27 cellular contexts compared by ENCODE assay signal in the genomic region with DNA sequence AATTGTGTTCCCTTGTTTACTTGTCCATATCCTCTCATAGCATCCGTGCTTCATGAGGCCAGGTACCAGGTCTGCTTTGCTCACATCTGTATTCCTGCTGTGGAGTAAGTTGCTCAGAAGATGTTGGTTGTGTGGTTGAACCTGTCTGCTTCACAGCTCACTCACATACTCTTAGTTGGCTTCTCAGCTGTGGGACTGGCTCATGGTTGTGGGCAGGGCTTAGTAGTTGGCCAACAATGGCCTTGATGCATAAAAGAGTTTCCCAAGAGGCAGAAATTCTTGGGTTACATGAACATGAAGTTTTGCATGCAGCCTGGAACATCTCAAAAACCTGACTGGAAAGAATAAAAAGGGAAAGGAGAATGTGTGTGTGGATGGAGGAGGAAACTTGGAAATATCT. TPM values are rescaled to one million over a fixed set of nuclear protein-coding genes. Genes with fewer than 3 reads are reported as not detected.
DNase-seq lines count a peak whose midpoint lies in the region; ATAC-seq, FAIRE-seq and TF ChIP-seq lines count a peak whose summit lies in the region.
"Had no signal": no experiment of that assay in that cellular context is flagged by ENCODE, and none has a peak within 500 bp of the region (broad histone marks: within the 10 kb centered on the region; RNA-seq: fewer than 3 reads in every experiment).

No MANE protein-coding gene starts in this region.

- no peaks in the 10 kb centered on the region for H3K27me3 ChIP-seq in upper lobe of left lung

- no peaks in the 10 kb centered on the region for H3K9me3 Mint-ChIP-seq in activated CD8-positive, alpha-beta memory T cell treated with anti-CD3 and anti-CD28 coated beads, Interleukin-2, amount 10 ng/mL, durations not matched to agents 7 days and 5 days (ENCODE audit: low read depth)

- no peak overlapping the region for H3K27ac Mint-ChIP-seq in activated CD8-positive, alpha-beta memory T cell treated with anti-CD3 and anti-CD28 coated beads, Interleukin-2, amount 10 ng/mL, durations not matched to agents 7 days and 5 days
- peak overlapping the region; percentile 19 for H3K27ac Mint-ChIP-seq in T-helper 17 cell

- H3K27me3 Mint-ChIP-seq in activated CD8-positive, alpha-beta memory T cell treated with anti-CD3 and anti-CD28 coated beads, Interleukin-2, amount 10 ng/mL, durations not matched to agents 7 days and 5 days: no peaks in the 10 kb centered on the region
- H3K27me3 Mint-ChIP-seq in T-helper 17 cell: no peaks in the 10 kb centered on the region

- DNase-seq in activated CD8-positive, alpha-beta memory T cell treated with anti-CD3 and anti-CD28 coated beads, Interleukin-2, amount 10 ng/mL, durations not matched to agents 7 days and 5 days: peak; percentile 38
- no peak for DNase-seq in activated CD8-positive, alpha-beta memory T cell treated with anti-CD3 and anti-CD28 coated beads, Interleukin-2, amount 50 U/mL, for 4 hours
- DNase-seq in T-helper 17 cell: no peak
- peak; percentile 3 for DNase-seq in fibroblast of mammary gland (ENCODE audit: low read depth)
- DNase-seq in urothelium cell line (ENCODE audit: low spot score): no peak
- DNase-seq in NCI-H2107 treated with DMSO at 0.1 percent for 48 hours (lab: John Stamatoyannopoulos, UW; ENCODE audit: unreplicated experiment): no peak
- DNase-seq in upper lobe of left lung: no peak
- DNase-seq: 8988T, ACHN, Calu3, DMS79 treated with DMSO at 0.1 percent for 48 hours, HCEC 1CT, Karpas-422, MV-4-11, NCI-H1105, NCI-H1436 treated with DMSO at 0.1 percent for 48 hours, NCI-H1930, NCI-H2107, NCI-H446 treated with DMSO at 0.1 percent for 48 hours, NCI-H526, PC-9, Right ventricle myocardium superior had no signal

- no peaks in the 10 kb centered on the region for H3K36me3 ChIP-seq in upper lobe of left lung
- H3K36me3 ChIP-seq: SJSA1 had no signal

- TF ChIP-seq EP300 in upper lobe of left lung (IDR thresholded peaks at IDR 0.05): no peak

- TF ChIP-seq CTCF in fibroblast of mammary gland (conservative IDR thresholded peaks at IDR 0.05; ENCODE audit: control insufficient read depth, insufficient read depth, low read depth, low read length): no peak
- no peak for TF ChIP-seq CTCF in upper lobe of left lung (IDR thresholded peaks at IDR 0.05)

- H3K4me3 Mint-ChIP-seq in activated CD8-positive, alpha-beta memory T cell treated with anti-CD3 and anti-CD28 coated beads, Interleukin-2, amount 10 ng/mL, durations not matched to agents 7 days and 5 days: no peak overlapping the region
- H3K4me3 Mint-ChIP-seq in T-helper 17 cell: no peak overlapping the region

- H3K36me3 Mint-ChIP-seq in activated CD8-positive, alpha-beta memory T cell treated with anti-CD3 and anti-CD28 coated beads, Interleukin-2, amount 10 ng/mL, durations not matched to agents 7 days and 5 days: no peaks in the 10 kb centered on the region
- H3K36me3 Mint-ChIP-seq in T-helper 17 cell (ENCODE audit: low read depth): peaks cover 3% of the 10 kb centered on the region

- no peak for ATAC-seq in activated CD8-positive, alpha-beta memory T cell treated with anti-CD3 and anti-CD28 coated beads, Interleukin-2, amount 10 ng/mL, durations not matched to agents 7 days and 5 days
- no peak for ATAC-seq in T-helper 17 cell
- ATAC-seq in upper lobe of left lung (ENCODE audit: low FRiP score in 2 of 2): no peak
- ATAC-seq: HepG2 had no signal

- WGBS in upper lobe of left lung, 2 donors: 50 to 77% methylated on average over 1 of the region's 1 CpG

- no peaks in the 10 kb centered on the region for H3K4me1 ChIP-seq in upper lobe of left lung

- H3K9me3 ChIP-seq in T-helper 17 cell (ENCODE audit: control insufficient read depth, low read length, poor library complexity, severe bottlenecking) (no peaks in the 10 kb centered on the region), upper lobe of left lung (no peaks in the 10 kb centered on the region)
- H3K9me3 ChIP-seq: SJSA1 had no signal

- H3K27ac ChIP-seq in upper lobe of left lung: no peak overlapping the region
- H3K27ac ChIP-seq: PC-9, SJSA1 had no signal

- no peak overlapping the region for H3K4me3 ChIP-seq in fibroblast of mammary gland (ENCODE audit: control insufficient read depth, low read depth, low read length)
- no peak overlapping the region for H3K4me3 ChIP-seq in upper lobe of left lung
- H3K4me3 ChIP-seq: PC-9, SJSA1 had no signal

- CTCF ChIA-PET in activated CD8-positive, alpha-beta memory T cell treated with anti-CD3 and anti-CD28 coated beads, Interleukin-2, amount 10 ng/mL, durations not matched to agents 7 days and 5 days (lab: Charles Lee): no interaction called here

- H3K4me1 Mint-ChIP-seq in activated CD8-positive, alpha-beta memory T cell treated with anti-CD3 and anti-CD28 coated beads, Interleukin-2, amount 10 ng/mL, durations not matched to agents 7 days and 5 days: peaks cover 8% of the 10 kb centered on the region
- H3K4me1 Mint-ChIP-seq in T-helper 17 cell: peaks cover 15% of the 10 kb centered on the region

- no peak for TF ChIP-seq POLR2A in upper lobe of left lung (IDR thresholded peaks at IDR 0.05)

- FAIRE-seq in urothelium cell line (lab: Jason Lieb, UNC): peak; percentile 35
- FAIRE-seq: GM19239, H1, HepG2 had no signal

RNA-seq across cellular contexts. Expression of gene CELF6, which starts 17.0 kb away (rescaled TPM):
- total RNA-seq in activated CD8-positive, alpha-beta memory T cell treated with anti-CD3 and anti-CD28 coated beads, Interleukin-2, amount 10 ng/mL, durations not matched to agents 7 days and 5 days: under 1 TPM; 0.29 to 0.33 TPM
- total RNA-seq in T-helper 17 cell (1 to 10 TPM; 1.4 to 1.9 TPM), upper lobe of left lung (10 to 100 TPM in 2 of 6 donors, 1 to 10 TPM in 2, under 1 TPM in 2; 0.61 to 29.3 (median 3.4) TPM)
- total RNA-seq: PC-9, RPMI7951 had no signal

RNA-seq across cellular contexts. Expression of gene PARP6, which starts 30.6 kb away (rescaled TPM):
- 10 to 100 TPM; 55.5 to 66.6 TPM for total RNA-seq in activated CD8-positive, alpha-beta memory T cell treated with anti-CD3 and anti-CD28 coated beads, Interleukin-2, amount 10 ng/mL, durations not matched to agents 7 days and 5 days
- total RNA-seq in T-helper 17 cell: 100 to 1,000 TPM; 109 to 112 TPM
- total RNA-seq in upper lobe of left lung: 100 to 1,000 TPM in 1 of 6 donors, 10 to 100 TPM in 5; 54.9 to 140 (median 71.4) TPM

Comparison
In these comparisons a context has a peak if more than half of its experiments do, and no peak if none do; other contexts are left out.
1. DNase-seq: peak in activated CD8-positive, alpha-beta memory T cell treated with anti-CD3 and anti-CD28 coated beads, Interleukin-2, amount 10 ng/mL, durations not matched to agents 7 days and 5 days (single experiment) and fibroblast of mammary gland (single experiment); none in activated CD8-positive, alpha-beta memory T cell treated with anti-CD3 and anti-CD28 coated beads, Interleukin-2, amount 50 U/mL, for 4 hours (single experiment), T-helper 17 cell (0 of 3), urothelium cell line (single experiment), NCI-H2107 treated with DMSO at 0.1 percent for 48 hours (single experiment) and upper lobe of left lung (0 of 2).